In the genomic region with DNA sequence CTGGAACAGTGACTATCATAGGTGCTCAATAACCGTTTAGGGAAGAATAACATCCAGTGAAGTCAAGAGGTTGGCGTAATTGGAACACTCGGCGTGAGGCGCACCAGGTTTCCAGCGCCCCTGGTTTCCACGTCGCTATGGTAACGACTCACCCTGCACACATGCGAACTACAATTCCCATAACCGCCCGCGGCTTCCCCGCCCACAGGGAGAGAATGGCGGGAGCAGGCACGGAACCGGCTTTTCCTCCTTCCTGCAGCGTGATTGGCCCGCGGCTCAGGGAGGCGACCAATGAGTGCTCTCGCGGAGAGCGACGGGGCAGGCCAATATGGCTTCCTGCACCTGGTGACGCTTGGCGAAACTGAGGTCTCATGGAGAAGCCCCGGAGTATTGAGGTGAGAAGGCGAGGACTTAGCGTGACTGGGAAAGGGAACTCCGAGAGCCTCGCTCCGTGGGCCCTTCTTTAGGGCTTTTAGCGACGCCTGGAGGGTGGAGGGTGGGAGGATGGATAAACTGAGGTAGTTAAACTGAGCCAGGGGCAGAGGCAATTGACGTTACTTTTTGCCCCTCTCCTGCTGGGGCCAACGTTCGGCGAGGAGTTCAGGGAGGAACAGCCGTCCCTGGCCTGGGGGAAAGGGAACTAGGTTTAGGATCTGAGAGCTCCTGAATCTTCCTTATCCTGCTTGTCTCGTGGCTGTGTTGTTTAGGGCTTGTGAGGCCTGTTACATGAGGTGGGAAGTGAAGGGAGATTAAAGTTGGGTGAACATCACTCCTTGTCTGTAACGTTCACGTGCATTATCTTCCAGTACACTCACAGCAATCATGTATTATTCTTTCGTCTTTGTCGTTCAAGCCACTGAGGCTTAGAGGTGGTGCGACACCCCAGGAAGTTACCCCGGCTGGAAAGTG, we compare ENCODE assay signal across 1 cellular context.
TF ChIP-seq lines count a peak whose summit lies in the region.

L3MBTL2 (plus strand) TSS at position 321 of the 909 bp plus-strand sequence; CDS start at position 372, 51 bp downstream.

TF ChIP-seq in HepG2, 621 proteins besides CTCF, POLR2A, EP300 and RAD21 (continued from another document and continues in another):
- TF ChIP-seq KIAA2018 (CRISPR knock-in tag; IDR thresholded peaks at IDR 0.05; ENCODE audit: borderline replicate concordance) (no peak), ZNF329 (CRISPR knock-in tag; IDR thresholded peaks at IDR 0.05; ENCODE audit: low read depth) (no peak), ZNF160 (CRISPR knock-in tag; IDR thresholded peaks at IDR 0.05) (no peak), LRRFIP1 (CRISPR knock-in tag; conservative IDR thresholded peaks at IDR 0.05) (no peak), CEBPB (IDR thresholded peaks at IDR 0.05; ENCODE audit: borderline replicate concordance, low read depth, low read length) (no peak), TRIM24 (CRISPR knock-in tag; IDR thresholded peaks at IDR 0.05) (no peak), CCAR2 (optimal IDR thresholded peaks at IDR 0.05; ENCODE audit: low read depth, low read length) (no peak), ZNF644 (CRISPR knock-in tag; IDR thresholded peaks at IDR 0.05; ENCODE audit: low read depth) (no peak), TCF7L2 (IDR thresholded peaks at IDR 0.05; ENCODE audit: low read depth, low read length) (no peak), ZNF317 (CRISPR knock-in tag; IDR thresholded peaks at IDR 0.05) (0 out of 2 replicates have a peak, but pooled peaks have one; percentile 18), MYC (CRISPR knock-in tag; IDR thresholded peaks at IDR 0.05; ENCODE audit: borderline replicate concordance) (peak; percentile 62; the same call in 1 of the 2 replicates), BHLHE40 (IDR thresholded peaks at IDR 0.05; ENCODE audit: low read length) (no peak; the same call in 1 of the 2 replicates), NFIB (CRISPR knock-in tag; IDR thresholded peaks at IDR 0.05; ENCODE audit: borderline replicate concordance) (no peak), MYNN (CRISPR knock-in tag; IDR thresholded peaks at IDR 0.05; ENCODE audit: low read depth) (no peak), HIVEP1 (CRISPR knock-in tag; IDR thresholded peaks at IDR 0.05) (peak; percentile 74; the same call in 1 of the 2 replicates), STAT5B (CRISPR knock-in tag; IDR thresholded peaks at IDR 0.05) (no peak), POLR2AphosphoS5 (IDR thresholded peaks at IDR 0.05; ENCODE audit: low read depth, low read length) (peak; percentile 87), ZSCAN25 (CRISPR knock-in tag; IDR thresholded peaks at IDR 0.05) (peak; percentile 52; the same call in 1 of the 2 replicates), KDM4B (CRISPR knock-in tag; IDR thresholded peaks at IDR 0.05) (no peak), ZNF292 (CRISPR knock-in tag; IDR thresholded peaks at IDR 0.05; ENCODE audit: borderline replicate concordance, low read depth) (no peak), ZBTB10 (CRISPR knock-in tag; IDR thresholded peaks at IDR 0.05; ENCODE audit: borderline replicate concordance) (no peak), RARA (CRISPR knock-in tag; IDR thresholded peaks at IDR 0.05) (no peak; the same call in 1 of the 2 replicates), ZNF138 (CRISPR knock-in tag; IDR thresholded peaks at IDR 0.05; ENCODE audit: low read depth) (no peak), ZNF598 (CRISPR knock-in tag; IDR thresholded peaks at IDR 0.05; ENCODE audit: borderline replicate concordance) (peak; percentile 32; the same call in 1 of the 2 replicates), ZIK1 (CRISPR knock-in tag; IDR thresholded peaks at IDR 0.05; ENCODE audit: borderline replicate concordance, low read depth) (no peak), ZNF615 (CRISPR knock-in tag; IDR thresholded peaks at IDR 0.05; ENCODE audit: borderline replicate concordance) (no peak)
- TF ChIP-seq, protein P1, sequence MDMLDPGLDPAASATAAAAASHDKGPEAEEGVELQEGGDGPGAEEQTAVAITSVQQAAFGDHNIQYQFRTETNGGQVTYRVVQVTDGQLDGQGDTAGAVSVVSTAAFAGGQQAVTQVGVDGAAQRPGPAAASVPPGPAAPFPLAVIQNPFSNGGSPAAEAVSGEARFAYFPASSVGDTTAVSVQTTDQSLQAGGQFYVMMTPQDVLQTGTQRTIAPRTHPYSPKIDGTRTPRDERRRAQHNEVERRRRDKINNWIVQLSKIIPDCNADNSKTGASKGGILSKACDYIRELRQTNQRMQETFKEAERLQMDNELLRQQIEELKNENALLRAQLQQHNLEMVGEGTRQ (IDR thresholded peaks at IDR 0.05; ENCODE audit: low read depth, low read length): no peak
- TF ChIP-seq, protein P1 (CRISPR knock-in tag; IDR thresholded peaks at IDR 0.05; ENCODE audit: borderline replicate concordance): peak; percentile 47
- TF ChIP-seq, protein P2, sequence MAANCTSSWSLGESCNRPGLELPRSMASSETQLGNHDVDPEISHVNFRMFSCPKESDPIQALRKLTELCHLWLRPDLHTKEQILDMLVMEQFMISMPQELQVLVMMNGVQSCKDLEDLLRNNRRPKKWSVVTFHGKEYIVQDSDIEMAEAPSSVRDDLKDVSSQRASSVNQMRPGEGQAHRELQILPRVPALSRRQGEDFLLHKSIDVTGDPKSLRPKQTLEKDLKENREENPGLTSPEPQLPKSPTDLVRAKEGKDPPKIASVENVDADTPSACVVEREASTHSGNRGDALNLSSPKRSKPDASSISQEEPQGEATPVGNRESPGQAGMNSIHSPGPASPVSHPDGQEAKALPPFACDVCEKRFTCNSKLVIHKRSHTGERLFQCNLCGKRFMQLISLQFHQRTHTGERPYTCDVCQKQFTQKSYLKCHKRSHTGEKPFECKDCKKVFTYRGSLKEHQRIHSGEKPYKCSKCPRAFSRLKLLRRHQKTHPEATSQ (CRISPR knock-in tag; IDR thresholded peaks at IDR 0.05; ENCODE audit: borderline replicate concordance): no peak
